Comparison of ENCODE assay signal across 9 cellular contexts in the genomic region with DNA sequence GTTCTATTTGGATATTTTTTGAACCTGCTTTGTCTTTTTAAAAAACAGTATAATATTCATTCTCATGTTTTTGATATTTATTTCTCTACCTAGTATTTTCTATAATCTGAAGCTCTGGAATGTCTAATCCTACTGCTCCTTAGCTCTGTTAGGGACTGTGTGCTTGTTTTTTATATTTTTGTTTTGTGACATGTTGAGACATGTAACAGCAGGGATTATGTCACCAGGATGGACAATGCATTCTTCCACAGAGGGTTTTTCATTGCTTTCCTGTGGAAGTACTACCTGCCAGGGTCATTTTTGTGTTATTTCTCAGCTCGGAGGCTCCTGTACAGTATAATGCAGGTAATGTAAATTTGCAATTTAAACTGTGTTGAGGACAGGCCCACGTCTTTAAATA. TPM values are rescaled to one million over a fixed set of nuclear protein-coding genes. Genes with fewer than 3 reads are reported as not detected.
DNase-seq lines count a peak whose midpoint lies in the region; ATAC-seq, FAIRE-seq and TF ChIP-seq lines count a peak whose summit lies in the region.
"Not testable (repeated sequence)": the region's sequence is repeated elsewhere in the genome, so short reads cannot be mapped to it uniquely, and the experiment has no call there.
"Had no signal": no experiment of that assay in that cellular context is flagged by ENCODE, and none has a peak within 500 bp of the region (broad histone marks: within the 10 kb centered on the region; RNA-seq: fewer than 3 reads in every experiment).

No MANE protein-coding gene starts in this region.

- not testable (repeated sequence) for ATAC-seq in T-cell (replicated peaks in 1 of 4)
- ATAC-seq in foreskin keratinocyte: peak; percentile 92

- POLR2A ChIA-PET in T-cell (lab: Charles Lee): interaction anchor here in 1 of 2 donors (0.5 kb wide), 1 partner anchor 328 kb away, joined by 4 read pairs; no protein-coding TSS in a partner anchor

- not testable (repeated sequence) for H3K9me3 Mint-ChIP-seq in CD14-positive monocyte; activated naive CD4-positive, alpha-beta T cell treated with anti-CD3 and anti-CD28 coated beads, Interleukin-2, amount 50 U/mL, for 24 hours; dendritic cell treated with granulocyte-macrophage colony-stimulating factor and Interleukin-4, amounts not matched to agents 40 ng/mL and 50 ng/mL, for 4 days
- peaks cover 3 to 13% (median 4%) of the 10 kb centered on the region in 3 donors for H3K9me3 Mint-ChIP-seq in T-cell

- H3K27me3 ChIP-seq in foreskin keratinocyte: not testable (repeated sequence)

- intact Hi-C loops in CD14-positive monocyte (cut with micrococcal nuclease); dendritic cell treated with granulocyte-macrophage colony-stimulating factor and Interleukin-4, amounts not matched to agents 40 ng/mL and 50 ng/mL, for 4 days (cut with micrococcal nuclease): not testable (repeated sequence)

- peak; percentile 56 for FAIRE-seq in D721Med (lab: Jason Lieb, UNC)
- FAIRE-seq in HTR-8/SVneo (lab: Jason Lieb, UNC): peak; percentile 97

- peaks cover 39% of the 10 kb centered on the region for H3K4me1 Mint-ChIP-seq in CD14-positive monocyte
- peaks cover 70 to 76% (median 74%) of the 10 kb centered on the region in 3 donors for H3K4me1 Mint-ChIP-seq in T-cell
- peaks cover 75% of the 10 kb centered on the region for H3K4me1 Mint-ChIP-seq in activated naive CD4-positive, alpha-beta T cell treated with anti-CD3 and anti-CD28 coated beads, Interleukin-2, amount 50 U/mL, for 24 hours
- peaks cover 49% of the 10 kb centered on the region for H3K4me1 Mint-ChIP-seq in dendritic cell treated with granulocyte-macrophage colony-stimulating factor and Interleukin-4, amounts not matched to agents 40 ng/mL and 50 ng/mL, for 4 days (ENCODE audit: low read depth)

- not testable (repeated sequence) for H3K27me3 Mint-ChIP-seq in CD14-positive monocyte (ENCODE audit: low read depth in 3 of 3); T-cell; activated naive CD4-positive, alpha-beta T cell treated with anti-CD3 and anti-CD28 coated beads, Interleukin-2, amount 50 U/mL, for 24 hours; dendritic cell treated with granulocyte-macrophage colony-stimulating factor and Interleukin-4, amounts not matched to agents 40 ng/mL and 50 ng/mL, for 4 days

- H3K27ac Mint-ChIP-seq in CD14-positive monocyte (peak overlapping the region in 4 of 7 donors; percentile 15 to 83 (median 46)), T-cell (peak overlapping the region; percentile 66 to 71)
- H3K27ac Mint-ChIP-seq in activated naive CD4-positive, alpha-beta T cell treated with anti-CD3 and anti-CD28 coated beads, Interleukin-2, amount 50 U/mL, for 24 hours: peak overlapping the region; percentile 13
- H3K27ac Mint-ChIP-seq in dendritic cell treated with granulocyte-macrophage colony-stimulating factor and Interleukin-4, amounts not matched to agents 40 ng/mL and 50 ng/mL, for 4 days: peak overlapping the region; percentile 79

- DNase-seq in CD14-positive monocyte (ENCODE audit: low spot score); D721Med (ENCODE audit: insufficient read length, low spot score); HTR-8/SVneo (ENCODE audit: insufficient read length, low spot score); T-cell: not testable (repeated sequence)
- DNase-seq in foreskin keratinocyte (peak in 1 of 2 donors; percentile 42), myocyte (ENCODE audit: low read depth) (peak; percentile 6)

- H3K36me3 Mint-ChIP-seq in CD14-positive monocyte: peaks cover 26 to 46% of the 10 kb centered on the region in 2 donors
- H3K36me3 Mint-ChIP-seq in T-cell: peaks cover 55% of the 10 kb centered on the region
- peaks cover 29% of the 10 kb centered on the region for H3K36me3 Mint-ChIP-seq in activated naive CD4-positive, alpha-beta T cell treated with anti-CD3 and anti-CD28 coated beads, Interleukin-2, amount 50 U/mL, for 24 hours
- H3K36me3 Mint-ChIP-seq in dendritic cell treated with granulocyte-macrophage colony-stimulating factor and Interleukin-4, amounts not matched to agents 40 ng/mL and 50 ng/mL, for 4 days (ENCODE audit: low read depth): peaks cover 53% of the 10 kb centered on the region

- H3K27ac ChIP-seq in foreskin keratinocyte: peak overlapping the region; percentile 49

- CTCF ChIA-PET in T-cell (lab: Charles Lee): interaction anchor here in 1 of 2 donors (0.5 kb wide), 1 partner anchor 81 kb away, joined by 3 read pairs; no protein-coding TSS in a partner anchor

- TF ChIP-seq CTCF in CD14-positive monocyte (IDR thresholded peaks at IDR 0.05); D721Med (IDR thresholded peaks at IDR 0.05; ENCODE audit: insufficient read depth, missing control alignments); foreskin keratinocyte (conservative IDR thresholded peaks at IDR 0.05): not testable (repeated sequence)

- peaks cover 12% of the 10 kb centered on the region for H3K4me1 ChIP-seq in foreskin keratinocyte

- H3K4me3 Mint-ChIP-seq in CD14-positive monocyte; T-cell; activated naive CD4-positive, alpha-beta T cell treated with anti-CD3 and anti-CD28 coated beads, Interleukin-2, amount 50 U/mL, for 24 hours; dendritic cell treated with granulocyte-macrophage colony-stimulating factor and Interleukin-4, amounts not matched to agents 40 ng/mL and 50 ng/mL, for 4 days: not testable (repeated sequence)

RNA-seq across cellular contexts. Expression of gene EMB, which starts 17.7 kb away (rescaled TPM):
- 100 to 1,000 TPM; 131 to 191 TPM for polyA plus RNA-seq in CD14-positive monocyte
- total RNA-seq in T-cell: 100 to 1,000 TPM; 148 to 210 (median 176) TPM
- total RNA-seq in foreskin keratinocyte: 65.1 and 66.2 TPM in 2 replicates
- polyA plus RNA-seq in foreskin keratinocyte: 20.3 and 22.3 TPM in 2 replicates
- 13.3 and 21.3 TPM in 2 replicates for total RNA-seq in myocyte
- polyA plus RNA-seq in myocyte (2012): 9.2 TPM
- total RNA-seq: H4 had no signal

Comparison
In these comparisons a context has a peak if more than half of its experiments do, and no peak if none do; other contexts are left out.
1. H3K27ac Mint-ChIP-seq: peak in every context shown above with its lines; median percentile 79 in dendritic cell treated with granulocyte-macrophage colony-stimulating factor and Interleukin-4, amounts not matched to agents 40 ng/mL and 50 ng/mL, for 4 days; 68 in T-cell; 46 in CD14-positive monocyte; 13 in activated naive CD4-positive, alpha-beta T cell treated with anti-CD3 and anti-CD28 coated beads, Interleukin-2, amount 50 U/mL, for 24 hours.